In the genomic region with DNA sequence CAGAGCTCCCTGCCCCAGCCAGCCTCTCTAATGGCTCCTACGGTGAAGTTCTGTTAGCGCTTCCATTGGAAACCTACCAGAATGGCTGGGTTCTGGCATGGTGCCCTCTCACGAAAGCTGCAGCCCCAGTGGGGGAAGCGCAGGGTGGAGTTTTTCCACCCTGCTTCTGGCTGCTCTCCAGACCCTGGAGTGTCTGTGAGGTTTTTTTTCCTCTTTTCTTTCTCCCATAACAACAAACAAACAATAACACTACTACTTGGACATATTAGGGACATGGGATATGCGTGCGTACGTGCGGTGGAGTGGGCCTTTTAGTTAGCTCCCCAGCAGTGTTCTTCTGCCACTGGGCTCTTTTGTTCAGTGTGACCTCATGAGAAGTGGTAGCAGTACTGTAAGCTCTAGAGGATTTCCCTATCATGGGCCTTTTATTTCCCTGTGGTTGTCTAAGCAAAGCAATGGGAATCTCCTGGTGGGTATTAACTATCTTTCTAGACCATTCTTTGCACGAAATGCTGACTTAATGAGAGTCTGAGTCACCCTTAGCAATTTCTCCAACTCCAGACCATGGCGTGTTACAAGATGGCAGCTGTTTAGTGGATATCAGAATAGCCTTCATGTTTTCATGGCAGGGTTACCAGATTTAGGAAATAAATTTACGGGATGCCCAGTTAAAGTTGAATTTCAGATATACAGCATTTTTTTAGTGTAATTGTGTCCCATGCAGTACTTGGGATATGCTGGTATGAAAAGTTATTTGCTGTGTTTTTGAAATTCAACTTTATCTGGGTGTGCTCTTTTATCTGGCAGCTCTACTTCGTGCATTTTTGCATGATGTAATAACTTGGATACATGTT, we compare ENCODE assay signal across 1 cellular context.
TF ChIP-seq lines count a peak whose summit lies in the region.

No MANE protein-coding gene starts in this region.

TF ChIP-seq in HEK293, 187 proteins besides CTCF, POLR2A, EP300 and RAD21 (continued from another document):
- TF ChIP-seq, protein P1, sequence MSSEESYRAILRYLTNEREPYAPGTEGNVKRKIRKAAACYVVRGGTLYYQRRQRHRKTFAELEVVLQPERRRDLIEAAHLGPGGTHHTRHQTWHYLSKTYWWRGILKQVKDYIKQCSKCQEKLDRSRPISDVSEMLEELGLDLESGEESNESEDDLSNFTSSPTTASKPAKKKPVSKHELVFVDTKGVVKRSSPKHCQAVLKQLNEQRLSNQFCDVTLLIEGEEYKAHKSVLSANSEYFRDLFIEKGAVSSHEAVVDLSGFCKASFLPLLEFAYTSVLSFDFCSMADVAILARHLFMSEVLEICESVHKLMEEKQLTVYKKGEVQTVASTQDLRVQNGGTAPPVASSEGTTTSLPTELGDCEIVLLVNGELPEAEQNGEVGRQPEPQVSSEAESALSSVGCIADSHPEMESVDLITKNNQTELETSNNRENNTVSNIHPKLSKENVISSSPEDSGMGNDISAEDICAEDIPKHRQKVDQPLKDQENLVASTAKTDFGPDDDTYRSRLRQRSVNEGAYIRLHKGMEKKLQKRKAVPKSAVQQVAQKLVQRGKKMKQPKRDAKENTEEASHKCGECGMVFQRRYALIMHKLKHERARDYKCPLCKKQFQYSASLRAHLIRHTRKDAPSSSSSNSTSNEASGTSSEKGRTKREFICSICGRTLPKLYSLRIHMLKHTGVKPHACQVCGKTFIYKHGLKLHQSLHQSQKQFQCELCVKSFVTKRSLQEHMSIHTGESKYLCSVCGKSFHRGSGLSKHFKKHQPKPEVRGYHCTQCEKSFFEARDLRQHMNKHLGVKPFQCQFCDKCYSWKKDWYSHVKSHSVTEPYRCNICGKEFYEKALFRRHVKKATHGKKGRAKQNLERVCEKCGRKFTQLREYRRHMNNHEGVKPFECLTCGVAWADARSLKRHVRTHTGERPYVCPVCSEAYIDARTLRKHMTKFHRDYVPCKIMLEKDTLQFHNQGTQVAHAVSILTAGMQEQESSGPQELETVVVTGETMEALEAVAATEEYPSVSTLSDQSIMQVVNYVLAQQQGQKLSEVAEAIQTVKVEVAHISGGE (tag by site-specific recombination; conservative IDR thresholded peaks at IDR 0.05; ENCODE audit: low read depth) = no peak
- TF ChIP-seq ZNF221 (tag by site-specific recombination; IDR thresholded peaks at IDR 0.05; ENCODE audit: borderline replicate concordance) (no peak), ZFP69B (tag by site-specific recombination; IDR thresholded peaks at IDR 0.05) (no peak)
